9 cellular contexts compared by ENCODE assay signal in genomic region chr7:1567082-1567771, GRCh38. TPM values are rescaled to one million over a fixed set of nuclear protein-coding genes. Genes with fewer than 3 reads are reported as not detected.
DNase-seq lines count a peak whose midpoint lies in the region; ATAC-seq and FAIRE-seq lines count a peak whose summit lies in the region.
"Had no signal": no experiment of that assay in that cellular context is flagged by ENCODE, and none has a peak within 500 bp of the region (broad histone marks: within the 10 kb centered on the region; RNA-seq: fewer than 3 reads in every experiment).

No MANE protein-coding gene starts in this region.

- peaks cover 14% of the 10 kb centered on the region for H3K4me1 Mint-ChIP-seq in activated naive CD8-positive, alpha-beta T cell treated with anti-CD3 and anti-CD28 coated beads, Interleukin-2, amount 10 ng/mL, durations not matched to agents 7 days and 5 days
- H3K4me1 Mint-ChIP-seq in naive thymus-derived CD8-positive, alpha-beta T cell: peaks cover 8 to 30% (median 27%) of the 10 kb centered on the region in 4 donors

- no peak for ATAC-seq in activated naive CD8-positive, alpha-beta T cell treated with anti-CD3 and anti-CD28 coated beads, Interleukin-2, amount 10 ng/mL, durations not matched to agents 7 days and 5 days (ENCODE audit: low read depth)
- ATAC-seq in HG03139 (IDR thresholded peaks at IDR 0.05; ENCODE audit: unreplicated experiment) (no peak), HG02798 (IDR thresholded peaks at IDR 0.05; ENCODE audit: poor library complexity, unreplicated experiment) (no peak)
- ATAC-seq in naive thymus-derived CD8-positive, alpha-beta T cell: no peak

- no peak overlapping the region for H3K27ac Mint-ChIP-seq in activated naive CD8-positive, alpha-beta T cell treated with anti-CD3 and anti-CD28 coated beads, Interleukin-2, amount 10 ng/mL, durations not matched to agents 7 days and 5 days
- peak overlapping the region in 5 of 10 donors; percentile 35 to 85 (median 53) for H3K27ac Mint-ChIP-seq in naive thymus-derived CD8-positive, alpha-beta T cell

- FAIRE-seq in A204.1 (lab: Jason Lieb, UNC) (peak; percentile 92), HTR-8/SVneo (lab: Jason Lieb, UNC) (no peak)

- H3K4me3 Mint-ChIP-seq in activated naive CD8-positive, alpha-beta T cell treated with anti-CD3 and anti-CD28 coated beads, Interleukin-2, amount 10 ng/mL, durations not matched to agents 7 days and 5 days: peak overlapping the region; percentile 15
- peak overlapping the region in 3 of 10 donors; percentile 37 to 55 (median 54) for H3K4me3 Mint-ChIP-seq in naive thymus-derived CD8-positive, alpha-beta T cell

- DNase-seq in H4 (ENCODE audit: low spot score): peak; percentile 74
- no peak for DNase-seq in activated naive CD8-positive, alpha-beta T cell treated with anti-CD3 and anti-CD28 coated beads, Interleukin-2, amount 10 ng/mL, durations not matched to agents 7 days and 5 days
- peak; percentile 81 for DNase-seq in left kidney (ENCODE audit: low read depth, low spot score)
- no peak for DNase-seq in naive thymus-derived CD8-positive, alpha-beta T cell
- no peak for DNase-seq in HTR-8/SVneo (ENCODE audit: insufficient read length, low spot score)

- no peaks in the 10 kb centered on the region for H3K27me3 Mint-ChIP-seq in activated naive CD8-positive, alpha-beta T cell treated with anti-CD3 and anti-CD28 coated beads, Interleukin-2, amount 10 ng/mL, durations not matched to agents 7 days and 5 days
- H3K27me3 Mint-ChIP-seq in naive thymus-derived CD8-positive, alpha-beta T cell: no peaks in the 10 kb centered on the region

- POLR2A ChIA-PET in activated naive CD8-positive, alpha-beta T cell treated with anti-CD3 and anti-CD28 coated beads, Interleukin-2, amount 10 ng/mL, durations not matched to agents 7 days and 5 days (lab: Charles Lee): no interaction called here
- POLR2A ChIA-PET in naive thymus-derived CD8-positive, alpha-beta T cell (lab: Charles Lee): no interaction called here

- peaks cover 4% of the 10 kb centered on the region for H3K36me3 Mint-ChIP-seq in activated naive CD8-positive, alpha-beta T cell treated with anti-CD3 and anti-CD28 coated beads, Interleukin-2, amount 10 ng/mL, durations not matched to agents 7 days and 5 days
- peaks cover 0 to 25% (median 0%) of the 10 kb centered on the region in 3 donors for H3K36me3 Mint-ChIP-seq in naive thymus-derived CD8-positive, alpha-beta T cell

- no peaks in the 10 kb centered on the region for H3K9me3 Mint-ChIP-seq in activated naive CD8-positive, alpha-beta T cell treated with anti-CD3 and anti-CD28 coated beads, Interleukin-2, amount 10 ng/mL, durations not matched to agents 7 days and 5 days
- no peaks in the 10 kb centered on the region for H3K9me3 Mint-ChIP-seq in naive thymus-derived CD8-positive, alpha-beta T cell

RNA-seq across cellular contexts. Expression of gene PSMG3, which starts 2.6 kb away (rescaled TPM):
- 99.6 and 126 TPM in 2 replicates for total RNA-seq in H4 (2014; rRNA removed; shearing (Covaris generic))
- total RNA-seq in activated naive CD8-positive, alpha-beta T cell treated with anti-CD3 and anti-CD28 coated beads, Interleukin-2, amount 10 ng/mL, durations not matched to agents 7 days and 5 days: 10 to 100 TPM; 26.8 to 33.0 TPM
- total RNA-seq in naive thymus-derived CD8-positive, alpha-beta T cell: 10 to 100 TPM; 24.3 to 26.1 TPM
- 10 to 100 TPM; 43.5 to 45.8 (median 45.4) TPM for polyA plus RNA-seq in naive thymus-derived CD8-positive, alpha-beta T cell

RNA-seq across cellular contexts. Expression of gene TMEM184A, which starts 11.2 kb away (rescaled TPM):
- total RNA-seq in H4 (2014; rRNA removed; shearing (Covaris generic)): 2.3 and 4.4 TPM in 2 replicates
- not detected for total RNA-seq in activated naive CD8-positive, alpha-beta T cell treated with anti-CD3 and anti-CD28 coated beads, Interleukin-2, amount 10 ng/mL, durations not matched to agents 7 days and 5 days
- total RNA-seq in naive thymus-derived CD8-positive, alpha-beta T cell: not detected
- under 1 TPM in 1 of 3 donors, not detected in 2; 0.04 TPM for polyA plus RNA-seq in naive thymus-derived CD8-positive, alpha-beta T cell
- total RNA-seq: T-helper 1 cell treated with Interleukin-12 subunit alpha and Interleukin-12 subunit beta and Interleukin-4 antibody, amounts not matched to agents 30 ng/mL and 1 ng/mL, for 36 hours had no signal

RNA-seq across cellular contexts. Expression of gene MAFK, which starts 36.7 kb away (rescaled TPM):
- 13.2 and 16.9 TPM in 2 replicates for total RNA-seq in H4 (2014; rRNA removed; shearing (Covaris generic))
- total RNA-seq in activated naive CD8-positive, alpha-beta T cell treated with anti-CD3 and anti-CD28 coated beads, Interleukin-2, amount 10 ng/mL, durations not matched to agents 7 days and 5 days: 10 to 100 TPM; 33.0 to 34.5 TPM
- total RNA-seq in naive thymus-derived CD8-positive, alpha-beta T cell: 10 to 100 TPM; 55.1 to 56.1 TPM
- polyA plus RNA-seq in naive thymus-derived CD8-positive, alpha-beta T cell: under 1 TPM; 0.33 to 0.56 (median 0.46) TPM

Comparison
In these comparisons a context has a peak if more than half of its experiments do, and no peak if none do; other contexts are left out.
1. DNase-seq: peak in H4 (single experiment) and left kidney (single experiment); none in activated naive CD8-positive, alpha-beta T cell treated with anti-CD3 and anti-CD28 coated beads, Interleukin-2, amount 10 ng/mL, durations not matched to agents 7 days and 5 days (single experiment), naive thymus-derived CD8-positive, alpha-beta T cell (0 of 10) and HTR-8/SVneo (single experiment).